Comparison of ENCODE assay signal across 43 cellular contexts in genomic region chr19:15526408-15526807, GRCh38. TPM values are rescaled to one million over a fixed set of nuclear protein-coding genes. Genes with fewer than 3 reads are reported as not detected.
"Had no signal": no experiment of that assay in that cellular context is flagged by ENCODE, and none has a peak within 500 bp of the region (broad histone marks: within the 10 kb centered on the region; RNA-seq: fewer than 3 reads in every experiment).

No MANE protein-coding gene starts in this region.

- H3K27me3 Mint-ChIP-seq: activated naive CD4-positive, alpha-beta T cell treated with anti-CD3 and anti-CD28 coated beads, Interleukin-2, amount 50 U/mL, for 24 hours; activated naive CD8-positive, alpha-beta T cell; activated naive CD8-positive, alpha-beta T cell treated with anti-CD3 and anti-CD28 coated beads for 36 hours; activated naive CD8-positive, alpha-beta T cell treated with anti-CD3 and anti-CD28 coated beads, Interleukin-2, amount 50 U/mL, for 24 hours; activated T-cell treated with anti-CD3 and anti-CD28 coated beads, Interleukin-2, amount 50 U/mL, for 24 hours; activated T-helper 17 cell treated with anti-CD3 and anti-CD28 coated beads, Interleukin-2, amount 50 U/mL, for 72 hours; central memory CD8-positive, alpha-beta T cell had no signal

- H3K36me3 Mint-ChIP-seq: brain had no signal

- H3K9me3 ChIP-seq: adrenal gland, ascending aorta, body of pancreas, breast epithelium had no signal

- H3K4me3 ChIP-seq: adrenal gland, ascending aorta, body of pancreas, breast epithelium, cardiac muscle cell had no signal

- H3K4me1 Mint-ChIP-seq: brain; central memory CD8-positive, alpha-beta T cell had no signal

- H3K9me3 Mint-ChIP-seq: activated naive CD4-positive, alpha-beta T cell treated with anti-CD3 and anti-CD28 coated beads, Interleukin-2, amount 50 U/mL, for 24 hours had no signal

- H3K36me3 ChIP-seq: adrenal gland, ascending aorta, brain microvascular endothelial cell, breast epithelium, cardiac muscle cell had no signal

- FAIRE-seq: astrocyte, bronchial epithelial cell had no signal

- H3K4me1 ChIP-seq: adrenal gland, ascending aorta, body of pancreas, breast epithelium had no signal

- H3K27me3 ChIP-seq: adrenal gland, ascending aorta, body of pancreas, brain microvascular endothelial cell, breast epithelium, cardiac muscle cell had no signal

- DNase-seq: activated effector memory CD4-positive, alpha-beta T cell treated with anti-CD3 and anti-CD28 coated beads, Interleukin-2, amount 50 U/mL, for 16 hours; activated effector memory CD4-positive, alpha-beta T cell treated with Interleukin-2 at 50 U/mL for 16 hours; activated gamma-delta T cell; activated gamma-delta T cell treated with Interleukin-2 at 50 U/mL for 16 hours; activated naive CD4-positive, alpha-beta T cell; activated naive CD4-positive, alpha-beta T cell treated with anti-CD3 and anti-CD28 coated beads for 36 hours; activated naive CD4-positive, alpha-beta T cell treated with anti-CD3 and anti-CD28 coated beads, Interleukin-2, amount 10 ng/mL, durations not matched to agents 7 days and 5 days; activated naive CD4-positive, alpha-beta T cell treated with anti-CD3 and anti-CD28 coated beads, Interleukin-2, amount 50 U/mL, for 16 hours; activated naive CD4-positive, alpha-beta T cell treated with Interleukin-2 at 50 U/mL for 16 hours; activated naive CD8-positive, alpha-beta T cell treated with anti-CD3 and anti-CD28 coated beads for 36 hours; activated naive CD8-positive, alpha-beta T cell treated with anti-CD3 and anti-CD28 coated beads, Interleukin-2, amount 10 ng/mL, durations not matched to agents 7 days and 5 days; activated naive CD8-positive, alpha-beta T cell treated with anti-CD3 and anti-CD28 coated beads, Interleukin-2, amount 50 U/mL, for 24 hours; activated T-cell treated with anti-CD3 and anti-CD28 coated beads, Interleukin-2, amount 50 U/mL, for 1 hour; activated T-cell treated with anti-CD3 and anti-CD28 coated beads, Interleukin-2, amount 50 U/mL, for 24 hours; activated T-cell treated with anti-CD3 and anti-CD28 coated beads, Interleukin-2, amount 50 U/mL, for 4 hours; activated T-cell treated with anti-CD3 and anti-CD28 coated beads, Interleukin-2, amount 50 U/mL, for 48 hours; activated T-cell treated with anti-CD3 and anti-CD28 coated beads, Interleukin-2, amount 50 U/mL, for 72 hours; adrenal gland; amniotic stem cell; amygdala; anterior cingulate cortex; aorta; body of pancreas; brain microvascular endothelial cell; caudate nucleus; central memory CD4-positive, alpha-beta T cell; cerebellar nuclear complex had no signal

- H3K27ac ChIP-seq: adrenal gland, ascending aorta, body of pancreas, brain microvascular endothelial cell, breast epithelium, cardiac muscle cell had no signal

- H3K27ac Mint-ChIP-seq: activated naive CD4-positive, alpha-beta T cell treated with anti-CD3 and anti-CD28 coated beads for 36 hours; activated naive CD4-positive, alpha-beta T cell treated with anti-CD3 and anti-CD28 coated beads, Interleukin-2, amount 10 ng/mL, durations not matched to agents 7 days and 5 days; activated naive CD4-positive, alpha-beta T cell treated with anti-CD3 and anti-CD28 coated beads, Interleukin-2, amount 50 U/mL, for 24 hours; activated naive CD4-positive, alpha-beta T cell treated with anti-CD3 and anti-CD28 coated beads, Interleukin-2, amount 50 U/mL, for 72 hours; activated naive CD8-positive, alpha-beta T cell; activated naive CD8-positive, alpha-beta T cell treated with anti-CD3 and anti-CD28 coated beads for 36 hours; activated naive CD8-positive, alpha-beta T cell treated with anti-CD3 and anti-CD28 coated beads, Interleukin-2, amount 10 ng/mL, durations not matched to agents 7 days and 5 days; activated naive CD8-positive, alpha-beta T cell treated with anti-CD3 and anti-CD28 coated beads, Interleukin-2, amount 50 U/mL, for 24 hours; activated T-cell treated with anti-CD3 and anti-CD28 coated beads, Interleukin-2, amount 50 U/mL, for 24 hours; activated T-cell treated with anti-CD3 and anti-CD28 coated beads, Interleukin-2, amount 50 U/mL, for 72 hours; activated T-helper 1 cell treated with anti-CD3 and anti-CD28 coated beads, Interleukin-12 subunit alpha, Interleukin-12 subunit beta, Interleukin-2, Interleukin-4 antibody, amounts not matched to agents 30 ng/mL and 10 ng/mL and 1 ng/mL, durations not matched to agents 14 hours and 24 hours and 36 hours; activated T-helper 17 cell treated with anti-CD3 and anti-CD28 coated beads, Interleukin-2, amount 50 U/mL, for 72 hours; activated T-helper 2 cell treated with anti-CD3 and anti-CD28 coated beads, Interferon-gamma antibody, Interleukin-2, Interleukin-4, amounts not matched to agents 10 μg/mL and 5 μg/mL and 100 μg/mL, durations not matched to agents 14 hours and 24 hours and 36 hours; brain had no signal

- H3K4me3 Mint-ChIP-seq: activated naive CD4-positive, alpha-beta T cell treated with anti-CD3 and anti-CD28 coated beads for 36 hours; activated naive CD4-positive, alpha-beta T cell treated with anti-CD3 and anti-CD28 coated beads, Interleukin-2, amount 10 ng/mL, durations not matched to agents 7 days and 5 days; activated naive CD4-positive, alpha-beta T cell treated with anti-CD3 and anti-CD28 coated beads, Interleukin-2, amount 50 U/mL, for 24 hours; activated naive CD8-positive, alpha-beta T cell; activated naive CD8-positive, alpha-beta T cell treated with anti-CD3 and anti-CD28 coated beads for 36 hours; activated naive CD8-positive, alpha-beta T cell treated with anti-CD3 and anti-CD28 coated beads, Interleukin-2, amount 10 ng/mL, durations not matched to agents 7 days and 5 days; activated naive CD8-positive, alpha-beta T cell treated with anti-CD3 and anti-CD28 coated beads, Interleukin-2, amount 50 U/mL, for 24 hours; activated T-cell treated with anti-CD3 and anti-CD28 coated beads, Interleukin-2, amount 50 U/mL, for 24 hours; activated T-cell treated with anti-CD3 and anti-CD28 coated beads, Interleukin-2, amount 50 U/mL, for 4 hours; activated T-cell treated with anti-CD3 and anti-CD28 coated beads, Interleukin-2, amount 50 U/mL, for 72 hours; activated T-helper 1 cell treated with anti-CD3 and anti-CD28 coated beads, Interleukin-12 subunit alpha, Interleukin-12 subunit beta, Interleukin-2, Interleukin-4 antibody, amounts not matched to agents 30 ng/mL and 10 ng/mL and 1 ng/mL, durations not matched to agents 14 hours and 24 hours and 36 hours; activated T-helper 17 cell treated with anti-CD3 and anti-CD28 coated beads, Interleukin-2, amount 50 U/mL, for 72 hours; brain; central memory CD8-positive, alpha-beta T cell had no signal

- ATAC-seq: activated naive CD4-positive, alpha-beta T cell treated with anti-CD3 and anti-CD28 coated beads, Interleukin-2, amount 50 U/mL, for 72 hours; activated naive CD8-positive, alpha-beta T cell treated with anti-CD3 and anti-CD28 coated beads, Interleukin-2, amount 50 U/mL, for 24 hours; activated T-cell treated with anti-CD3 and anti-CD28 coated beads, Interleukin-2, amount 50 U/mL, for 4 hours; activated T-cell treated with anti-CD3 and anti-CD28 coated beads, Interleukin-2, amount 50 U/mL, for 72 hours; activated T-helper 17 cell treated with anti-CD3 and anti-CD28 coated beads, Interleukin-2, amount 50 U/mL, for 72 hours; body of pancreas had no signal

RNA-seq across cellular contexts. Expression of gene CYP4F22, which starts 18.1 kb away (rescaled TPM):
- total RNA-seq: activated T-helper 1 cell treated with anti-CD3 and anti-CD28 coated beads, Interleukin-12 subunit alpha, Interleukin-12 subunit beta, Interleukin-2, Interleukin-4 antibody, amounts not matched to agents 30 ng/mL and 10 ng/mL and 1 ng/mL, durations not matched to agents 14 hours and 24 hours and 36 hours; aorta; ascending aorta; astrocyte; body of pancreas; bronchial epithelial cell; cardiac muscle cell; cardiac septum; cerebellum; chondrocyte had no signal
- polyA plus RNA-seq: adrenal gland, aorta, cardiac muscle cell had no signal

RNA-seq across cellular contexts. Expression of gene PGLYRP2, which starts 47.1 kb away (rescaled TPM):
- total RNA-seq: activated naive CD8-positive, alpha-beta T cell treated with anti-CD3 and anti-CD28 coated beads for 36 hours; activated T-helper 1 cell treated with anti-CD3 and anti-CD28 coated beads, Interleukin-12 subunit alpha, Interleukin-12 subunit beta, Interleukin-2, Interleukin-4 antibody, amounts not matched to agents 30 ng/mL and 10 ng/mL and 1 ng/mL, durations not matched to agents 14 hours and 24 hours and 36 hours; activated T-helper 2 cell treated with anti-CD3 and anti-CD28 coated beads, Interferon-gamma antibody, Interleukin-2, Interleukin-4, amounts not matched to agents 10 μg/mL and 5 μg/mL and 100 μg/mL, durations not matched to agents 14 hours and 24 hours and 36 hours; adrenal gland; aorta; ascending aorta; astrocyte; body of pancreas; bronchial epithelial cell; cardiac muscle cell; cardiac septum; cerebellum; chondrocyte had no signal
- polyA plus RNA-seq: adrenal gland, aorta, cardiac muscle cell had no signal
